ENCODE assay signal across 1 cellular context in the genomic region with DNA sequence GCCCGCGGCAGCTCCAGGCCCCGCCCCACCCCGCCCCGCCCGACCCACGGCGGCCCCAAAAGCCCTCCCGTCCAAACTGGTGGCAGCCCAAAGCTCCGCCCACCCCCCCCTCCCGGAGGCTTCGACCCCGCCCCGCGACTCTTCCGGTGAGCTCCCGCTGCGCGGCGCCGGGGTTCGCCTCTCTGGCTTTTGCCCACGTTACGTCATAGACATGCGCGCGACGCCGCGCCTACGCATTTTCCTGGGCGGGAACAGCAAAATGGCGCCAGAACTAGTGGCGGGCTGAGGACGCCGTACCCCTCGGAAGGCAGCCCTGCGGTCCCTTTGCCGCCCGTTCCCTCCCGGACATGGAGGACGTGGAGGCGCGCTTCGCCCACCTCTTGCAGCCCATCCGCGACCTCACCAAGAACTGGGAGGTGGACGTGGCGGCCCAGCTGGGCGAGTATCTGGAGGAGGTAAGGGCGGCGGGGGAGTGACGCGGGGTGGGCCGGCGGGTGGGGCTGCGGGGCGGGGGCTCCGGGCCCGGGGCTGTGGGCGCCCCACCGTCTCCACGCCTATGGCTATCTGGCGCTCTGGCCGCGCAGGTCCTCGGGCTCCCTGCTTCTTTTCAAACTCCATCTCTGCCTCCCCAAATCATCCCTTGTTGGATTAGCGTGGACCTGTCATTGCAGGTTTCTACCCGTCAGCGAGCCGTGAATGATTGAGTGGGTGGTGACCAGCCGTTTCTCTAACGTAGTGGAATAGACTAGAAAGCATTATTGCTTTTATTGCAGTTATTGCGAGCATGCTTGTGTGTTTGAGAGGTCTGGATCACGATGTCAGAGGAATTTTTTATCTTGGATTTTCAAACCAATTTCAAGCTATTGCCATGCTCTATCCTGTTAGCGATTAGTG.
TF ChIP-seq lines count a peak whose summit lies in the region.

TSS of gene NCAPH2 (plus strand) at position 234 of the 894 bp plus-strand sequence. CDS start at position 348, 114 bp downstream.

TF ChIP-seq in HepG2, 621 proteins besides CTCF, POLR2A, EP300 and RAD21 (continued from another document and continues in another):
- TF ChIP-seq ZNF572 (CRISPR knock-in tag; IDR thresholded peaks at IDR 0.05) (no peak), ZNF460 (CRISPR knock-in tag; IDR thresholded peaks at IDR 0.05; ENCODE audit: borderline replicate concordance) (no peak), ONECUT2 (CRISPR knock-in tag; IDR thresholded peaks at IDR 0.05) (peak; percentile 19; the same call in 1 of the 2 replicates), KAT7 (CRISPR knock-in tag; IDR thresholded peaks at IDR 0.05; ENCODE audit: borderline replicate concordance) (no peak), KMT2B (CRISPR knock-in tag; IDR thresholded peaks at IDR 0.05) (peak; percentile 89), ZNF281 (CRISPR knock-in tag; IDR thresholded peaks at IDR 0.05; ENCODE audit: borderline replicate concordance) (peak; percentile 23; the same call in 1 of the 2 replicates), ARNT2 (CRISPR knock-in tag; IDR thresholded peaks at IDR 0.05; ENCODE audit: low read depth) (no peak), ZNF510 (CRISPR knock-in tag; IDR thresholded peaks at IDR 0.05; ENCODE audit: low read depth) (no peak), CAMTA2 (CRISPR knock-in tag; IDR thresholded peaks at IDR 0.05; ENCODE audit: borderline replicate concordance) (no peak), ZNF143 (CRISPR knock-in tag; IDR thresholded peaks at IDR 0.05) (peak; percentile 31; the same call in 1 of the 2 replicates), NCOA2 (CRISPR knock-in tag; IDR thresholded peaks at IDR 0.05) (0 out of 2 replicates have a peak, but pooled peaks have one; percentile 45), MED13 (CRISPR knock-in tag; IDR thresholded peaks at IDR 0.05) (0 out of 2 replicates have a peak, but pooled peaks have one; percentile 17), CSRNP1 (CRISPR knock-in tag; IDR thresholded peaks at IDR 0.05) (0 out of 2 replicates have a peak, but pooled peaks have one; percentile 51), ZNF552 (CRISPR knock-in tag; IDR thresholded peaks at IDR 0.05; ENCODE audit: borderline replicate concordance) (no peak), MTF2 (CRISPR knock-in tag; IDR thresholded peaks at IDR 0.05; ENCODE audit: borderline replicate concordance) (no peak), ZBTB21 (CRISPR knock-in tag; IDR thresholded peaks at IDR 0.05) (peak; percentile 93), AGO1 (IDR thresholded peaks at IDR 0.05; ENCODE audit: low read depth, low read length, poor library complexity, severe bottlenecking) (no peak), ZSCAN25 (CRISPR knock-in tag; IDR thresholded peaks at IDR 0.05) (no peak), ZNF496 (CRISPR knock-in tag; IDR thresholded peaks at IDR 0.05; ENCODE audit: insufficient replicate concordance) (no peak), SIX1 (CRISPR knock-in tag; IDR thresholded peaks at IDR 0.05; ENCODE audit: borderline replicate concordance) (no peak), ZKSCAN1 (IDR thresholded peaks at IDR 0.05; ENCODE audit: low read length) (no peak), ZNF550 (CRISPR knock-in tag; IDR thresholded peaks at IDR 0.05; ENCODE audit: borderline replicate concordance) (no peak), ZNF740 (CRISPR knock-in tag; IDR thresholded peaks at IDR 0.05) (0 out of 2 replicates have a peak, but pooled peaks have one; percentile 22), ZBTB7B (CRISPR knock-in tag; IDR thresholded peaks at IDR 0.05) (no peak), ZGPAT (CRISPR knock-in tag; IDR thresholded peaks at IDR 0.05) (no peak), ZNF274 (CRISPR knock-in tag; IDR thresholded peaks at IDR 0.05) (no peak), SNAI1 (CRISPR knock-in tag; IDR thresholded peaks at IDR 0.05; ENCODE audit: borderline replicate concordance) (no peak), SALL1 (CRISPR knock-in tag; IDR thresholded peaks at IDR 0.05) (peak; percentile 79), PLRG1 (conservative IDR thresholded peaks at IDR 0.05) (no peak), ZNF781 (CRISPR knock-in tag; IDR thresholded peaks at IDR 0.05; ENCODE audit: borderline replicate concordance, not compliant biosample characterization) (no peak), EZH2 (conservative IDR thresholded peaks at IDR 0.05; ENCODE audit: low read depth, low read length) (no peak)
- TF ChIP-seq, protein P1, sequence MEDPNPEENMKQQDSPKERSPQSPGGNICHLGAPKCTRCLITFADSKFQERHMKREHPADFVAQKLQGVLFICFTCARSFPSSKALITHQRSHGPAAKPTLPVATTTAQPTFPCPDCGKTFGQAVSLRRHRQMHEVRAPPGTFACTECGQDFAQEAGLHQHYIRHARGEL (CRISPR knock-in tag; IDR thresholded peaks at IDR 0.05) = no peak
- TF ChIP-seq, protein P2, sequence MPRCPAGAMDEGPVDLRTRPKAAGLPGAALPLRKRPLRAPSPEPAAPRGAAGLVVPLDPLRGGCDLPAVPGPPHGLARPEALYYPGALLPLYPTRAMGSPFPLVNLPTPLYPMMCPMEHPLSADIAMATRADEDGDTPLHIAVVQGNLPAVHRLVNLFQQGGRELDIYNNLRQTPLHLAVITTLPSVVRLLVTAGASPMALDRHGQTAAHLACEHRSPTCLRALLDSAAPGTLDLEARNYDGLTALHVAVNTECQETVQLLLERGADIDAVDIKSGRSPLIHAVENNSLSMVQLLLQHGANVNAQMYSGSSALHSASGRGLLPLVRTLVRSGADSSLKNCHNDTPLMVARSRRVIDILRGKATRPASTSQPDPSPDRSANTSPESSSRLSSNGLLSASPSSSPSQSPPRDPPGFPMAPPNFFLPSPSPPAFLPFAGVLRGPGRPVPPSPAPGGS (CRISPR knock-in tag; IDR thresholded peaks at IDR 0.05) = no peak
- TF ChIP-seq, protein P3, sequence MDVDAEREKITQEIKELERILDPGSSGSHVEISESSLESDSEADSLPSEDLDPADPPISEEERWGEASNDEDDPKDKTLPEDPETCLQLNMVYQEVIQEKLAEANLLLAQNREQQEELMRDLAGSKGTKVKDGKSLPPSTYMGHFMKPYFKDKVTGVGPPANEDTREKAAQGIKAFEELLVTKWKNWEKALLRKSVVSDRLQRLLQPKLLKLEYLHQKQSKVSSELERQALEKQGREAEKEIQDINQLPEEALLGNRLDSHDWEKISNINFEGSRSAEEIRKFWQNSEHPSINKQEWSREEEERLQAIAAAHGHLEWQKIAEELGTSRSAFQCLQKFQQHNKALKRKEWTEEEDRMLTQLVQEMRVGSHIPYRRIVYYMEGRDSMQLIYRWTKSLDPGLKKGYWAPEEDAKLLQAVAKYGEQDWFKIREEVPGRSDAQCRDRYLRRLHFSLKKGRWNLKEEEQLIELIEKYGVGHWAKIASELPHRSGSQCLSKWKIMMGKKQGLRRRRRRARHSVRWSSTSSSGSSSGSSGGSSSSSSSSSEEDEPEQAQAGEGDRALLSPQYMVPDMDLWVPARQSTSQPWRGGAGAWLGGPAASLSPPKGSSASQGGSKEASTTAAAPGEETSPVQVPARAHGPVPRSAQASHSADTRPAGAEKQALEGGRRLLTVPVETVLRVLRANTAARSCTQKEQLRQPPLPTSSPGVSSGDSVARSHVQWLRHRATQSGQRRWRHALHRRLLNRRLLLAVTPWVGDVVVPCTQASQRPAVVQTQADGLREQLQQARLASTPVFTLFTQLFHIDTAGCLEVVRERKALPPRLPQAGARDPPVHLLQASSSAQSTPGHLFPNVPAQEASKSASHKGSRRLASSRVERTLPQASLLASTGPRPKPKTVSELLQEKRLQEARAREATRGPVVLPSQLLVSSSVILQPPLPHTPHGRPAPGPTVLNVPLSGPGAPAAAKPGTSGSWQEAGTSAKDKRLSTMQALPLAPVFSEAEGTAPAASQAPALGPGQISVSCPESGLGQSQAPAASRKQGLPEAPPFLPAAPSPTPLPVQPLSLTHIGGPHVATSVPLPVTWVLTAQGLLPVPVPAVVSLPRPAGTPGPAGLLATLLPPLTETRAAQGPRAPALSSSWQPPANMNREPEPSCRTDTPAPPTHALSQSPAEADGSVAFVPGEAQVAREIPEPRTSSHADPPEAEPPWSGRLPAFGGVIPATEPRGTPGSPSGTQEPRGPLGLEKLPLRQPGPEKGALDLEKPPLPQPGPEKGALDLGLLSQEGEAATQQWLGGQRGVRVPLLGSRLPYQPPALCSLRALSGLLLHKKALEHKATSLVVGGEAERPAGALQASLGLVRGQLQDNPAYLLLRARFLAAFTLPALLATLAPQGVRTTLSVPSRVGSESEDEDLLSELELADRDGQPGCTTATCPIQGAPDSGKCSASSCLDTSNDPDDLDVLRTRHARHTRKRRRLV (CRISPR knock-in tag; IDR thresholded peaks at IDR 0.05) = no peak
- TF ChIP-seq, protein P4, sequence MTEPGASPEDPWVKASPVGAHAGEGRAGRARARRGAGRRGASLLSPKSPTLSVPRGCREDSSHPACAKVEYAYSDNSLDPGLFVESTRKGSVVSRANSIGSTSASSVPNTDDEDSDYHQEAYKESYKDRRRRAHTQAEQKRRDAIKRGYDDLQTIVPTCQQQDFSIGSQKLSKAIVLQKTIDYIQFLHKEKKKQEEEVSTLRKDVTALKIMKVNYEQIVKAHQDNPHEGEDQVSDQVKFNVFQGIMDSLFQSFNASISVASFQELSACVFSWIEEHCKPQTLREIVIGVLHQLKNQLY (CRISPR knock-in tag; IDR thresholded peaks at IDR 0.05) = no peak
- TF ChIP-seq, protein P5, sequence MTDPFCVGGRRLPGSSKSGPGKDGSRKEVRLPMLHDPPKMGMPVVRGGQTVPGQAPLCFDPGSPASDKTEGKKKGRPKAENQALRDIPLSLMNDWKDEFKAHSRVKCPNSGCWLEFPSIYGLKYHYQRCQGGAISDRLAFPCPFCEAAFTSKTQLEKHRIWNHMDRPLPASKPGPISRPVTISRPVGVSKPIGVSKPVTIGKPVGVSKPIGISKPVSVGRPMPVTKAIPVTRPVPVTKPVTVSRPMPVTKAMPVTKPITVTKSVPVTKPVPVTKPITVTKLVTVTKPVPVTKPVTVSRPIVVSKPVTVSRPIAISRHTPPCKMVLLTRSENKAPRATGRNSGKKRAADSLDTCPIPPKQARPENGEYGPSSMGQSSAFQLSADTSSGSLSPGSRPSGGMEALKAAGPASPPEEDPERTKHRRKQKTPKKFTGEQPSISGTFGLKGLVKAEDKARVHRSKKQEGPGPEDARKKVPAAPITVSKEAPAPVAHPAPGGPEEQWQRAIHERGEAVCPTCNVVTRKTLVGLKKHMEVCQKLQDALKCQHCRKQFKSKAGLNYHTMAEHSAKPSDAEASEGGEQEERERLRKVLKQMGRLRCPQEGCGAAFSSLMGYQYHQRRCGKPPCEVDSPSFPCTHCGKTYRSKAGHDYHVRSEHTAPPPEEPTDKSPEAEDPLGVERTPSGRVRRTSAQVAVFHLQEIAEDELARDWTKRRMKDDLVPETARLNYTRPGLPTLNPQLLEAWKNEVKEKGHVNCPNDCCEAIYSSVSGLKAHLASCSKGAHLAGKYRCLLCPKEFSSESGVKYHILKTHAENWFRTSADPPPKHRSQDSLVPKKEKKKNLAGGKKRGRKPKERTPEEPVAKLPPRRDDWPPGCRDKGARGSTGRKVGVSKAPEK (CRISPR knock-in tag; IDR thresholded peaks at IDR 0.05; ENCODE audit: borderline replicate concordance) = no peak
- TF ChIP-seq, protein P6, sequence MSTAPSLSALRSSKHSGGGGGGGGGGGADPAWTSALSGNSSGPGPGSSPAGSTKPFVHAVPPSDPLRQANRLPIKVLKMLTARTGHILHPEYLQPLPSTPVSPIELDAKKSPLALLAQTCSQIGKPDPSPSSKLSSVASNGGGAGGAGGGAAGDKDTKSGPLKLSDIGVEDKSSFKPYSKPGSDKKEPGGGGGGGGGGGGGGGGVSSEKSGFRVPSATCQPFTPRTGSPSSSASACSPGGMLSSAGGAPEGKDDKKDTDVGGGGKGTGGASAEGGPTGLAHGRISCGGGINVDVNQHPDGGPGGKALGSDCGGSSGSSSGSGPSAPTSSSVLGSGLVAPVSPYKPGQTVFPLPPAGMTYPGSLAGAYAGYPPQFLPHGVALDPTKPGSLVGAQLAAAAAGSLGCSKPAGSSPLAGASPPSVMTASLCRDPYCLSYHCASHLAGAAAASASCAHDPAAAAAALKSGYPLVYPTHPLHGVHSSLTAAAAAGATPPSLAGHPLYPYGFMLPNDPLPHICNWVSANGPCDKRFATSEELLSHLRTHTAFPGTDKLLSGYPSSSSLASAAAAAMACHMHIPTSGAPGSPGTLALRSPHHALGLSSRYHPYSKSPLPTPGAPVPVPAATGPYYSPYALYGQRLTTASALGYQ (CRISPR knock-in tag; IDR thresholded peaks at IDR 0.05) = peak; percentile 51; the same call in 1 of the 2 replicates
